Comparison of ENCODE assay signal across 21 cellular contexts in genomic region chr9:12965303-12965702, GRCh38.
DNase-seq lines count a peak whose midpoint lies in the region; ATAC-seq, FAIRE-seq and TF ChIP-seq lines count a peak whose summit lies in the region.
"Had no signal": no experiment of that assay in that cellular context is flagged by ENCODE, and none has a peak within 500 bp of the region (broad histone marks: within the 10 kb centered on the region; RNA-seq: fewer than 3 reads in every experiment).

No MANE protein-coding gene starts in this region.

- no peak overlapping the region for H3K4ac ChIP-seq in trophoblast cell (ENCODE audit: low read depth, low read length)

- H3K9ac ChIP-seq in SK-N-SH, result no peak overlapping the region
- no peak overlapping the region for H3K9ac ChIP-seq in trophoblast cell (ENCODE audit: low read length)
- no peak overlapping the region for H3K9ac ChIP-seq in smooth muscle cell (ENCODE audit: low read depth)
- H3K9ac ChIP-seq: BLaER1 treated with 17β-estradiol and CSF1 and Interleukin-3, amounts not matched to agents 10 nM and 100 nM; GM23248 had no signal

- H3K79me2 ChIP-seq in SK-N-SH (ENCODE audit: insufficient read depth), result no peaks in the 10 kb centered on the region
- H3K79me2 ChIP-seq in trophoblast cell (ENCODE audit: control insufficient read depth, insufficient read depth, low read length, poor library complexity), result no peaks in the 10 kb centered on the region
- no peaks in the 10 kb centered on the region for H3K79me2 ChIP-seq in smooth muscle cell (ENCODE audit: low read depth)

- H4K8ac ChIP-seq in trophoblast cell (ENCODE audit: low read depth, low read length), result no peak overlapping the region

- TF ChIP-seq POLR2A in right lobe of liver (IDR thresholded peaks at IDR 0.05), result no peak

- ATAC-seq in SK-N-SH treated with all-trans-retinoic acid at 6 μM for 48 hours, result no peak
- peak; percentile 58 to 87 (median 74) for ATAC-seq in right lobe of liver

- no peak overlapping the region for H3K4me3 ChIP-seq in SK-N-SH (ENCODE audit: low read depth in 2 of 2, low read length in 1 of 2)
- H3K4me3 ChIP-seq in BE2C (ENCODE audit: low read depth, low read length), result no peak overlapping the region
- H3K4me3 ChIP-seq in right lobe of liver, result no peak overlapping the region
- H3K4me3 ChIP-seq in trophoblast cell (ENCODE audit: low read depth, low read length), result no peak overlapping the region
- H3K4me3 ChIP-seq in smooth muscle cell, result no peak overlapping the region
- H3K4me3 ChIP-seq: BLaER1 treated with 17β-estradiol and CSF1 and Interleukin-3, amounts not matched to agents 10 nM and 100 nM; GM23248 had no signal

- 0% methylated on average over 1 of the region's 1 CpG for WGBS in SK-N-SH (ENCODE audit: low lambda C conversion rate)
- no CpG with 5 or more reads among the region's 1 CpG for WGBS in right lobe of liver (ENCODE audit: insufficient coverage, low coverage, low lambda C conversion rate, missing lambda C conversion rate)
- no CpG with 5 or more reads among the region's 1 CpG for WGBS in trophoblast cell (ENCODE audit: extremely low coverage, insufficient coverage, insufficient read length)
- 46% methylated on average over 1 of the region's 1 CpG for WGBS in smooth muscle cell (ENCODE audit: low lambda C conversion rate)

- no peak for TF ChIP-seq EP300 in SK-N-SH (IDR thresholded peaks at IDR 0.05; ENCODE audit: borderline replicate concordance in 1 of 2, low read depth in 1 of 2, low read length in 1 of 2)

- H3K18ac ChIP-seq in trophoblast cell (ENCODE audit: low read length), result no peak overlapping the region

- TF ChIP-seq CTCF in SK-N-SH (IDR thresholded peaks at IDR 0.05), result no peak
- TF ChIP-seq CTCF in BE2C (IDR thresholded peaks at IDR 0.05; ENCODE audit: low read depth, low read length), result no peak
- TF ChIP-seq CTCF in right lobe of liver (IDR thresholded peaks at IDR 0.05), result no peak
- TF ChIP-seq CTCF in smooth muscle cell (IDR thresholded peaks at IDR 0.05; ENCODE audit: borderline replicate concordance, insufficient read depth, poor library complexity, severe bottlenecking), result no peak

- H3K79me1 ChIP-seq in trophoblast cell (ENCODE audit: low read length), result peaks cover 6% of the 10 kb centered on the region

- H4K12ac ChIP-seq in trophoblast cell (ENCODE audit: low read depth, low read length), result no peak overlapping the region

- H3F3A ChIP-seq in SK-N-SH (replicated peaks; ENCODE audit: insufficient read depth) (no peaks in the 10 kb centered on the region), smooth muscle cell (ENCODE audit: low read depth) (peaks cover 15% of the 10 kb centered on the region)

- peak overlapping the region; percentile 97 for H2BK12ac ChIP-seq in trophoblast cell (ENCODE audit: low read length)

- peak overlapping the region; percentile 57 for H3K14ac ChIP-seq in trophoblast cell (ENCODE audit: low read length)

- H3K27ac ChIP-seq in SK-N-SH (ENCODE audit: low read depth in 2 of 2, low read length in 1 of 2), result no peak overlapping the region
- H3K27ac ChIP-seq in right lobe of liver, result peak overlapping the region in 1 of 3 donors; percentile 78
- no peak overlapping the region for H3K27ac ChIP-seq in trophoblast cell (ENCODE audit: low read depth, low read length)
- no peak overlapping the region for H3K27ac ChIP-seq in smooth muscle cell (ENCODE audit: low read depth)
- H3K27ac ChIP-seq: BLaER1 treated with 17β-estradiol and CSF1 and Interleukin-3, amounts not matched to agents 10 nM and 100 nM; GM23248 had no signal

- intact Hi-C loops in right lobe of liver (cut with DNase I), result no loop called here

- H3K36me3 ChIP-seq in SK-N-SH (replicated peaks in 1 of 2; ENCODE audit: control insufficient read depth in 1 of 2, insufficient read depth in 2 of 2, low read length in 1 of 2), result no peaks in the 10 kb centered on the region
- H3K36me3 ChIP-seq in BE2C, result no peaks in the 10 kb centered on the region
- H3K36me3 ChIP-seq in right lobe of liver, result no peaks in the 10 kb centered on the region
- H3K36me3 ChIP-seq in trophoblast cell (ENCODE audit: control insufficient read depth in 1 of 2, insufficient read depth in 2 of 2, low read length in 2 of 2), result no peaks in the 10 kb centered on the region
- H3K36me3 ChIP-seq in smooth muscle cell (ENCODE audit: low read depth), result no peaks in the 10 kb centered on the region
- H3K36me3 ChIP-seq: BLaER1 treated with 17β-estradiol and CSF1 and Interleukin-3, amounts not matched to agents 10 nM and 100 nM had no signal

- H4K20me1 ChIP-seq in SK-N-SH (ENCODE audit: insufficient read depth), result no peaks in the 10 kb centered on the region
- H4K20me1 ChIP-seq in smooth muscle cell (ENCODE audit: low read depth), result no peaks in the 10 kb centered on the region
- H4K20me1 ChIP-seq: BLaER1 treated with 17β-estradiol and CSF1 and Interleukin-3, amounts not matched to agents 10 nM and 100 nM had no signal

- peak overlapping the region; percentile 75 for H2BK120ac ChIP-seq in trophoblast cell (ENCODE audit: insufficient read depth, low read length, poor library complexity)

- H3K4me2 ChIP-seq in SK-N-SH (no peak overlapping the region), trophoblast cell (ENCODE audit: low read length) (no peak overlapping the region), smooth muscle cell (no peak overlapping the region)
- H3K4me2 ChIP-seq: BLaER1 treated with 17β-estradiol and CSF1 and Interleukin-3, amounts not matched to agents 10 nM and 100 nM had no signal

- H3K23ac ChIP-seq in trophoblast cell (ENCODE audit: low read length), result no peak overlapping the region

- no peaks in the 10 kb centered on the region for H3K9me2 ChIP-seq in SK-N-SH

- H2AFZ ChIP-seq in SK-N-SH (ENCODE audit: low read depth), result no peak overlapping the region
- H2AFZ ChIP-seq in trophoblast cell (ENCODE audit: insufficient read depth, low read length, poor library complexity), result no peak overlapping the region
- no peak overlapping the region for H2AFZ ChIP-seq in smooth muscle cell (ENCODE audit: low read depth)
- H2AFZ ChIP-seq: GM23248 had no signal

- POLR2A ChIA-PET in SK-N-SH (lab: Yijun Ruan, JAX), result no interaction called here

- no peaks in the 10 kb centered on the region; the same call in 1 of the 2 replicates for H3K9me3 ChIP-seq in SK-N-SH
- no peaks in the 10 kb centered on the region; the same call in 1 of the 2 replicates for H3K9me3 ChIP-seq in BE2C
- H3K9me3 ChIP-seq in right lobe of liver, result no peaks in the 10 kb centered on the region
- H3K9me3 ChIP-seq in trophoblast cell (ENCODE audit: insufficient read depth, low read depth, low read length), result no peaks in the 10 kb centered on the region
- no peaks in the 10 kb centered on the region for H3K9me3 ChIP-seq in smooth muscle cell (replicated peaks; ENCODE audit: low read depth)

- H3K4me1 ChIP-seq in SK-N-SH (ENCODE audit: control insufficient read depth in 1 of 2, insufficient read depth in 2 of 2, low read depth in 1 of 2, low read length in 1 of 2), result peaks cover 0 to 3% of the 10 kb centered on the region in 2 experiments; a peak in 1 of 4 replicates
- peaks cover 17% of the 10 kb centered on the region for H3K4me1 ChIP-seq in BE2C
- H3K4me1 ChIP-seq in right lobe of liver, result peaks cover 0 to 8% (median 0%) of the 10 kb centered on the region in 4 donors
- H3K4me1 ChIP-seq in trophoblast cell (ENCODE audit: control insufficient read depth in 1 of 2, insufficient read depth in 2 of 2, low read length in 2 of 2), result no peaks in the 10 kb centered on the region
- peaks cover 7% of the 10 kb centered on the region for H3K4me1 ChIP-seq in smooth muscle cell (ENCODE audit: low read depth)
- H3K4me1 ChIP-seq: BLaER1 treated with 17β-estradiol and CSF1 and Interleukin-3, amounts not matched to agents 10 nM and 100 nM had no signal

- FAIRE-seq in urothelium cell line (lab: Jason Lieb, UNC), result no peak
- FAIRE-seq: G401.6, GM19239, H1 had no signal

- CTCF ChIA-PET in SK-N-SH (lab: Yijun Ruan, JAX), result interaction anchor here (1.1 kb wide), 1 partner anchor 11 kb away, joined by 3 read pairs; no protein-coding TSS in a partner anchor

- peak overlapping the region; percentile 50 for H4K91ac ChIP-seq in trophoblast cell (ENCODE audit: low read depth, low read length)

- H3K27me3 ChIP-seq in SK-N-SH (ENCODE audit: insufficient read depth) (no peaks in the 10 kb centered on the region), BE2C (no peaks in the 10 kb centered on the region), right lobe of liver (no peaks in the 10 kb centered on the region), trophoblast cell (ENCODE audit: insufficient read depth, low read length) (no peaks in the 10 kb centered on the region), smooth muscle cell (ENCODE audit: low read depth) (no peaks in the 10 kb centered on the region)
- H3K27me3 ChIP-seq: BLaER1 treated with 17β-estradiol and CSF1 and Interleukin-3, amounts not matched to agents 10 nM and 100 nM had no signal

- H2AK5ac ChIP-seq in trophoblast cell (ENCODE audit: low read length), result no peak overlapping the region

- DNase-seq in SK-N-SH, result peak; percentile 11
- DNase-seq in BE2C, result peak; percentile 36
- no peak for DNase-seq in right lobe of liver
- DNase-seq in trophoblast cell, result no peak
- no peak for DNase-seq in smooth muscle cell (lab: John Stamatoyannopoulos, UW; ENCODE audit: unreplicated experiment)
- DNase-seq in urothelium cell line (ENCODE audit: low spot score), result no peak
- no peak for DNase-seq in ACHN
- DNase-seq: 8988T; Calu3; CD4-positive, alpha-beta T cell; COR-L47; DMS53; DND-41; GM23248; H7; HCEC 1CT had no signal

- in situ Hi-C loops in ACHN (cut with HindIII; ENCODE audit: low pct_ligation_motif_present, low pct_unique_long_range_greater_than_20kb, low sequenced_read_pairs), result no loop called here

- TF ChIP-seq RAD21 in SK-N-SH (IDR thresholded peaks at IDR 0.05; ENCODE audit: low read length), result no peak

- H2BK5ac ChIP-seq in trophoblast cell (ENCODE audit: low read depth, low read length, poor library complexity), result no peak overlapping the region

TF ChIP-seq in SK-N-SH, 30 proteins besides CTCF, POLR2A, EP300 and RAD21 (continues in another document):
- TF ChIP-seq SMC3 (IDR thresholded peaks at IDR 0.05; ENCODE audit: low read depth, low read length) (no peak), RCOR1 (IDR thresholded peaks at IDR 0.05; ENCODE audit: low read length) (no peak), EZH2phosphoT487 (IDR thresholded peaks at IDR 0.05; ENCODE audit: borderline replicate concordance, low read depth) (no peak), GATA2 (CRISPR knock-in tag; IDR thresholded peaks at IDR 0.05) (peak; percentile 45), YY1 (IDR thresholded peaks at IDR 0.05; ENCODE audit: low read depth) (no peak)

Comparison
In these comparisons a context has a peak if more than half of its experiments do, and no peak if none do; other contexts are left out.
1. DNase-seq: peak in SK-N-SH (single experiment) and BE2C (single experiment); none in right lobe of liver (0 of 3), trophoblast cell (0 of 2), smooth muscle cell (single experiment), urothelium cell line (single experiment) and ACHN (single experiment).